12 cellular contexts compared by ENCODE assay signal in genomic region chr17:77489898-77490265, GRCh38.
DNase-seq lines count a peak whose midpoint lies in the region; ATAC-seq and TF ChIP-seq lines count a peak whose summit lies in the region.
"Had no signal": no experiment of that assay in that cellular context is flagged by ENCODE, and none has a peak within 500 bp of the region (broad histone marks: within the 10 kb centered on the region; RNA-seq: fewer than 3 reads in every experiment).

No MANE protein-coding gene starts in this region.

- TF ChIP-seq RAD21 in liver (IDR thresholded peaks at IDR 0.05), result peak; percentile 60 to 71

- H3K9me3 ChIP-seq in esophagus muscularis mucosa (no peaks in the 10 kb centered on the region), liver (ENCODE audit: control insufficient read depth in 4 of 4, low read length in 3 of 4) (no peaks in the 10 kb centered on the region)

- no peaks in the 10 kb centered on the region for H3K27me3 Mint-ChIP-seq in stimulated activated naive B cell treated with anti-CD40 and anti-IgM and Interleukin-4, amounts not matched to agents 10 μg/mL and 1 μg/mL and 100 μg/mL, for 72 hours
- H3K27me3 Mint-ChIP-seq in T-cell, result no peaks in the 10 kb centered on the region
- H3K27me3 Mint-ChIP-seq in activated CD8-positive, alpha-beta memory T cell treated with anti-CD3 and anti-CD28 coated beads, Interleukin-2, amount 10 ng/mL, durations not matched to agents 7 days and 5 days, result no peaks in the 10 kb centered on the region
- H3K27me3 Mint-ChIP-seq: CD8-positive, alpha-beta memory T cell had no signal

- H3K27ac Mint-ChIP-seq in stimulated activated naive B cell treated with anti-CD40 and anti-IgM and Interleukin-4, amounts not matched to agents 10 μg/mL and 1 μg/mL and 100 μg/mL, for 72 hours, result peak overlapping the region; percentile 14
- no peak overlapping the region for H3K27ac Mint-ChIP-seq in T-cell
- H3K27ac Mint-ChIP-seq in activated CD8-positive, alpha-beta memory T cell treated with anti-CD3 and anti-CD28 coated beads, Interleukin-2, amount 10 ng/mL, durations not matched to agents 7 days and 5 days, result no peak overlapping the region
- H3K27ac Mint-ChIP-seq: nephron had no signal

- H3K9ac ChIP-seq in liver (ENCODE audit: low read depth in 1 of 2, low read length in 2 of 2), result no peak overlapping the region

- CTCF ChIA-PET in T-cell (lab: Charles Lee), result no interaction called here
- CTCF ChIA-PET in activated CD8-positive, alpha-beta memory T cell treated with anti-CD3 and anti-CD28 coated beads, Interleukin-2, amount 10 ng/mL, durations not matched to agents 7 days and 5 days (lab: Charles Lee), result interaction anchor here (2.3 to 8.5 kb wide), 2 partner anchors 60 to 89 kb away, joined by 8 to 126 read pairs; no protein-coding TSS in a partner anchor

- peak overlapping the region; percentile 79 to 82 (median 80) for H3K27ac ChIP-seq in esophagus muscularis mucosa (replicated peaks in 1 of 4)
- no peak overlapping the region for H3K27ac ChIP-seq in liver (ENCODE audit: low read depth in 1 of 2, low read length in 2 of 2)

- H3K36me3 ChIP-seq in GM06990 (ENCODE audit: control insufficient read depth, insufficient read depth, low read length), result peaks cover 54% of the 10 kb centered on the region
- peaks cover 41 to 87% (median 74%) of the 10 kb centered on the region in 4 donors for H3K36me3 ChIP-seq in esophagus muscularis mucosa
- peaks cover 11 to 59% (median 25%) of the 10 kb centered on the region in 4 donors for H3K36me3 ChIP-seq in liver (ENCODE audit: control insufficient read depth in 4 of 4, insufficient read depth in 3 of 4, low read depth in 1 of 4, low read length in 3 of 4)

- TF ChIP-seq CTCF in GM06990 (IDR thresholded peaks at IDR 0.05; ENCODE audit: insufficient read depth, low read length, poor library complexity, severe bottlenecking), result no peak
- TF ChIP-seq CTCF in esophagus muscularis mucosa (IDR thresholded peaks at IDR 0.05), result no peak
- TF ChIP-seq CTCF in liver (IDR thresholded peaks at IDR 0.05; ENCODE audit: low read depth, low read length, missing input control), result no peak

- no CpG with 5 or more reads among the region's 11 CpGs for WGBS in esophagus muscularis mucosa
- 27% methylated on average over 11 of the region's 11 CpGs for WGBS in liver

- TF ChIP-seq POLR2A in esophagus muscularis mucosa (IDR thresholded peaks at IDR 0.05; ENCODE audit: low read depth), result no peak

- intact Hi-C loops in esophagus muscularis mucosa (cut with DNase I), result no loop called here

- H3K4me3 ChIP-seq in GM06990 (replicated peaks; ENCODE audit: low read depth, low read length) (no peak overlapping the region), esophagus muscularis mucosa (no peak overlapping the region), liver (ENCODE audit: low read depth in 1 of 3, low read length in 3 of 3) (no peak overlapping the region)

- H3K27me3 ChIP-seq in GM06990 (replicated peaks; ENCODE audit: control insufficient read depth, insufficient read depth, low read length) (no peaks in the 10 kb centered on the region), esophagus muscularis mucosa (no peaks in the 10 kb centered on the region), liver (ENCODE audit: control insufficient read depth in 4 of 4, insufficient read depth in 4 of 4, low read length in 3 of 4) (no peaks in the 10 kb centered on the region)

- ATAC-seq in stimulated activated naive B cell treated with anti-CD40 and anti-IgM and Interleukin-4, amounts not matched to agents 10 μg/mL and 1 μg/mL and 100 μg/mL, for 72 hours (replicated peaks), result no peak
- no peak for ATAC-seq in HG03097 (IDR thresholded peaks at IDR 0.05; ENCODE audit: low FRiP score, unreplicated experiment)
- no peak for ATAC-seq in T-cell (replicated peaks in 1 of 4)
- no peak for ATAC-seq in activated CD8-positive, alpha-beta memory T cell treated with anti-CD3 and anti-CD28 coated beads, Interleukin-2, amount 10 ng/mL, durations not matched to agents 7 days and 5 days

- peak; percentile 3 for DNase-seq in GM06990 (ENCODE audit: extremely low read depth, insufficient read length)
- DNase-seq in esophagus muscularis mucosa (ENCODE audit: extremely low spot score), result peak; percentile 96
- DNase-seq in stimulated activated naive B cell treated with anti-CD40 and anti-IgM and Interleukin-4, amounts not matched to agents 10 μg/mL and 1 μg/mL and 100 μg/mL, for 72 hours, result no peak
- no peak for DNase-seq in T-cell
- no peak for DNase-seq in NCI-H510A treated with DMSO at 0.1 percent for 48 hours (lab: John Stamatoyannopoulos, UW)
- no peak for DNase-seq in activated CD8-positive, alpha-beta memory T cell treated with anti-CD3 and anti-CD28 coated beads, Interleukin-2, amount 10 ng/mL, durations not matched to agents 7 days and 5 days
- DNase-seq: activated CD8-positive, alpha-beta memory T cell treated with anti-CD3 and anti-CD28 coated beads, Interleukin-2, amount 50 U/mL, for 48 hours; NCI-H1092 had no signal

- H3K4me1 Mint-ChIP-seq in stimulated activated naive B cell treated with anti-CD40 and anti-IgM and Interleukin-4, amounts not matched to agents 10 μg/mL and 1 μg/mL and 100 μg/mL, for 72 hours, result peaks cover 26 to 41% of the 10 kb centered on the region in 2 donors
- peaks cover 14 to 41% (median 30%) of the 10 kb centered on the region in 3 donors for H3K4me1 Mint-ChIP-seq in T-cell
- H3K4me1 Mint-ChIP-seq in activated CD8-positive, alpha-beta memory T cell treated with anti-CD3 and anti-CD28 coated beads, Interleukin-2, amount 10 ng/mL, durations not matched to agents 7 days and 5 days, result peaks cover 22% of the 10 kb centered on the region

- H3K4me1 ChIP-seq in esophagus muscularis mucosa (peaks cover 24 to 51% (median 37%) of the 10 kb centered on the region in 4 donors), liver (ENCODE audit: control insufficient read depth in 4 of 4, insufficient read depth in 4 of 4, low read length in 3 of 4) (peaks cover 9 to 24% (median 17%) of the 10 kb centered on the region in 4 donors)

- no peak for TF ChIP-seq EP300 in esophagus muscularis mucosa (IDR thresholded peaks at IDR 0.05)

- no peaks in the 10 kb centered on the region for H3K9me3 Mint-ChIP-seq in stimulated activated naive B cell treated with anti-CD40 and anti-IgM and Interleukin-4, amounts not matched to agents 10 μg/mL and 1 μg/mL and 100 μg/mL, for 72 hours
- H3K9me3 Mint-ChIP-seq in T-cell, result no peaks in the 10 kb centered on the region
- H3K9me3 Mint-ChIP-seq in activated CD8-positive, alpha-beta memory T cell treated with anti-CD3 and anti-CD28 coated beads, Interleukin-2, amount 10 ng/mL, durations not matched to agents 7 days and 5 days (ENCODE audit: low read depth), result no peaks in the 10 kb centered on the region
- H3K9me3 Mint-ChIP-seq: CD8-positive, alpha-beta memory T cell; nephron had no signal

- no peak overlapping the region for H3K4me3 Mint-ChIP-seq in stimulated activated naive B cell treated with anti-CD40 and anti-IgM and Interleukin-4, amounts not matched to agents 10 μg/mL and 1 μg/mL and 100 μg/mL, for 72 hours
- H3K4me3 Mint-ChIP-seq in T-cell, result no peak overlapping the region
- no peak overlapping the region for H3K4me3 Mint-ChIP-seq in activated CD8-positive, alpha-beta memory T cell treated with anti-CD3 and anti-CD28 coated beads, Interleukin-2, amount 10 ng/mL, durations not matched to agents 7 days and 5 days
- H3K4me3 Mint-ChIP-seq: nephron had no signal

- H3K36me3 Mint-ChIP-seq in stimulated activated naive B cell treated with anti-CD40 and anti-IgM and Interleukin-4, amounts not matched to agents 10 μg/mL and 1 μg/mL and 100 μg/mL, for 72 hours, result peaks cover 51 to 55% of the 10 kb centered on the region in 2 donors
- H3K36me3 Mint-ChIP-seq in T-cell, result peaks cover 29% of the 10 kb centered on the region
- peaks cover 17% of the 10 kb centered on the region for H3K36me3 Mint-ChIP-seq in activated CD8-positive, alpha-beta memory T cell treated with anti-CD3 and anti-CD28 coated beads, Interleukin-2, amount 10 ng/mL, durations not matched to agents 7 days and 5 days

- POLR2A ChIA-PET in T-cell (lab: Charles Lee), result interaction anchor here in 1 of 2 donors (0.6 kb wide), 1 partner anchor 56 kb away, joined by 3 read pairs; no protein-coding TSS in a partner anchor

TF ChIP-seq in liver, 16 proteins besides CTCF, POLR2A, EP300 and RAD21:
- TF ChIP-seq HNF4A (conservative IDR thresholded peaks at IDR 0.05) (peak; percentile 60 to 70), SP1 (IDR thresholded peaks at IDR 0.05) (peak; percentile 51), RXRA (IDR thresholded peaks at IDR 0.05) (peak; percentile 61 to 78), MAX (IDR thresholded peaks at IDR 0.05) (no peak), NR2F2 (IDR thresholded peaks at IDR 0.05) (peak; percentile 61), YY1 (IDR thresholded peaks at IDR 0.05) (no peak), JUND (IDR thresholded peaks at IDR 0.05) (no peak)
TF ChIP-seq in liver: peak in this region for 4.

Comparison
In these comparisons a context has a peak if more than half of its experiments do, and no peak if none do; other contexts are left out.
1. DNase-seq: peak in GM06990 (single experiment) and esophagus muscularis mucosa (single experiment); none in stimulated activated naive B cell treated with anti-CD40 and anti-IgM and Interleukin-4, amounts not matched to agents 10 μg/mL and 1 μg/mL and 100 μg/mL, for 72 hours (single experiment), T-cell (0 of 34), NCI-H510A treated with DMSO at 0.1 percent for 48 hours (single experiment) and activated CD8-positive, alpha-beta memory T cell treated with anti-CD3 and anti-CD28 coated beads, Interleukin-2, amount 10 ng/mL, durations not matched to agents 7 days and 5 days (single experiment).
2. H3K27ac ChIP-seq: peak in esophagus muscularis mucosa (4 of 4); none in liver (0 of 2).